ENCODE assay signal across 2 cellular contexts in the genomic region with DNA sequence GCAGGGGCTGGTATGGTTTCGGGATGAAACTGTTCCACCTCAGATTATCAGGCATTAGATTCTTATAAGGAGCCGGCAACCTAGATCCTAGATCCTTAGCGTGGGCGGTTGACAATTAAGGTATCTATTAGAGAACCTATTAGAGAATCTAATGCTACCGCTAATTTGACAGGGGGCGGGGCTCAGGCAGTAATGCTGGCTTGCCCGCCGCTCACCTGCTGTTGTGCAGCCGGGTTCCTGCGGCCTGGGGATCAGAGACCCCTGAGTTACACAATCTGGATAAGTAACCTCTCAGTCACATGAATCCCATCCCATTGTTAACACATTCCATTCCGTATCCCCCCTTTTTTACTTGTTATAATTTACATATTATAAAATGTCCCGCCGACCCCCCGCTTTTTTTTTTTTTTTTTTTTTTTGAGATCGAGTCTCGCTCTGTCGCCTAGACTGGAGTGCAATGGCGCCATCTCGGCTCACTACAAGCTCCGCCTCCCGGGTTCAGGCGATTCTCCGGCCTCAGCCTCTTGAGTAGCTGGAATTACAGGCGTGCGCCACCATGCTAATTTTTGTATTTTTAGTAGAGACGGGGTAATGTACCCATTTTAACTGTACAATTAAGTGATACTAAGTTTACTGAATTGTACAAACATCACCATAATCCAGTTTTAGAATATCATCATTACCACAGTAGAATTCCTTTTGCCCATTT.
TF ChIP-seq lines count a peak whose summit lies in the region.

No MANE protein-coding gene starts in this region.

TF ChIP-seq in GM23338, 12 proteins besides CTCF, POLR2A, EP300 and RAD21:
- no peak for TF ChIP-seq POLR2AphosphoS5 (IDR thresholded peaks at IDR 0.05; ENCODE audit: low read depth)
- no peak for TF ChIP-seq EZH2phosphoT487 (IDR thresholded peaks at IDR 0.05; ENCODE audit: unreplicated experiment)
- no peak for TF ChIP-seq JUNB (IDR thresholded peaks at IDR 0.05; ENCODE audit: unreplicated experiment)
- no peak for TF ChIP-seq STAT1 (IDR thresholded peaks at IDR 0.05; ENCODE audit: unreplicated experiment)
- TF ChIP-seq, protein P1, sequence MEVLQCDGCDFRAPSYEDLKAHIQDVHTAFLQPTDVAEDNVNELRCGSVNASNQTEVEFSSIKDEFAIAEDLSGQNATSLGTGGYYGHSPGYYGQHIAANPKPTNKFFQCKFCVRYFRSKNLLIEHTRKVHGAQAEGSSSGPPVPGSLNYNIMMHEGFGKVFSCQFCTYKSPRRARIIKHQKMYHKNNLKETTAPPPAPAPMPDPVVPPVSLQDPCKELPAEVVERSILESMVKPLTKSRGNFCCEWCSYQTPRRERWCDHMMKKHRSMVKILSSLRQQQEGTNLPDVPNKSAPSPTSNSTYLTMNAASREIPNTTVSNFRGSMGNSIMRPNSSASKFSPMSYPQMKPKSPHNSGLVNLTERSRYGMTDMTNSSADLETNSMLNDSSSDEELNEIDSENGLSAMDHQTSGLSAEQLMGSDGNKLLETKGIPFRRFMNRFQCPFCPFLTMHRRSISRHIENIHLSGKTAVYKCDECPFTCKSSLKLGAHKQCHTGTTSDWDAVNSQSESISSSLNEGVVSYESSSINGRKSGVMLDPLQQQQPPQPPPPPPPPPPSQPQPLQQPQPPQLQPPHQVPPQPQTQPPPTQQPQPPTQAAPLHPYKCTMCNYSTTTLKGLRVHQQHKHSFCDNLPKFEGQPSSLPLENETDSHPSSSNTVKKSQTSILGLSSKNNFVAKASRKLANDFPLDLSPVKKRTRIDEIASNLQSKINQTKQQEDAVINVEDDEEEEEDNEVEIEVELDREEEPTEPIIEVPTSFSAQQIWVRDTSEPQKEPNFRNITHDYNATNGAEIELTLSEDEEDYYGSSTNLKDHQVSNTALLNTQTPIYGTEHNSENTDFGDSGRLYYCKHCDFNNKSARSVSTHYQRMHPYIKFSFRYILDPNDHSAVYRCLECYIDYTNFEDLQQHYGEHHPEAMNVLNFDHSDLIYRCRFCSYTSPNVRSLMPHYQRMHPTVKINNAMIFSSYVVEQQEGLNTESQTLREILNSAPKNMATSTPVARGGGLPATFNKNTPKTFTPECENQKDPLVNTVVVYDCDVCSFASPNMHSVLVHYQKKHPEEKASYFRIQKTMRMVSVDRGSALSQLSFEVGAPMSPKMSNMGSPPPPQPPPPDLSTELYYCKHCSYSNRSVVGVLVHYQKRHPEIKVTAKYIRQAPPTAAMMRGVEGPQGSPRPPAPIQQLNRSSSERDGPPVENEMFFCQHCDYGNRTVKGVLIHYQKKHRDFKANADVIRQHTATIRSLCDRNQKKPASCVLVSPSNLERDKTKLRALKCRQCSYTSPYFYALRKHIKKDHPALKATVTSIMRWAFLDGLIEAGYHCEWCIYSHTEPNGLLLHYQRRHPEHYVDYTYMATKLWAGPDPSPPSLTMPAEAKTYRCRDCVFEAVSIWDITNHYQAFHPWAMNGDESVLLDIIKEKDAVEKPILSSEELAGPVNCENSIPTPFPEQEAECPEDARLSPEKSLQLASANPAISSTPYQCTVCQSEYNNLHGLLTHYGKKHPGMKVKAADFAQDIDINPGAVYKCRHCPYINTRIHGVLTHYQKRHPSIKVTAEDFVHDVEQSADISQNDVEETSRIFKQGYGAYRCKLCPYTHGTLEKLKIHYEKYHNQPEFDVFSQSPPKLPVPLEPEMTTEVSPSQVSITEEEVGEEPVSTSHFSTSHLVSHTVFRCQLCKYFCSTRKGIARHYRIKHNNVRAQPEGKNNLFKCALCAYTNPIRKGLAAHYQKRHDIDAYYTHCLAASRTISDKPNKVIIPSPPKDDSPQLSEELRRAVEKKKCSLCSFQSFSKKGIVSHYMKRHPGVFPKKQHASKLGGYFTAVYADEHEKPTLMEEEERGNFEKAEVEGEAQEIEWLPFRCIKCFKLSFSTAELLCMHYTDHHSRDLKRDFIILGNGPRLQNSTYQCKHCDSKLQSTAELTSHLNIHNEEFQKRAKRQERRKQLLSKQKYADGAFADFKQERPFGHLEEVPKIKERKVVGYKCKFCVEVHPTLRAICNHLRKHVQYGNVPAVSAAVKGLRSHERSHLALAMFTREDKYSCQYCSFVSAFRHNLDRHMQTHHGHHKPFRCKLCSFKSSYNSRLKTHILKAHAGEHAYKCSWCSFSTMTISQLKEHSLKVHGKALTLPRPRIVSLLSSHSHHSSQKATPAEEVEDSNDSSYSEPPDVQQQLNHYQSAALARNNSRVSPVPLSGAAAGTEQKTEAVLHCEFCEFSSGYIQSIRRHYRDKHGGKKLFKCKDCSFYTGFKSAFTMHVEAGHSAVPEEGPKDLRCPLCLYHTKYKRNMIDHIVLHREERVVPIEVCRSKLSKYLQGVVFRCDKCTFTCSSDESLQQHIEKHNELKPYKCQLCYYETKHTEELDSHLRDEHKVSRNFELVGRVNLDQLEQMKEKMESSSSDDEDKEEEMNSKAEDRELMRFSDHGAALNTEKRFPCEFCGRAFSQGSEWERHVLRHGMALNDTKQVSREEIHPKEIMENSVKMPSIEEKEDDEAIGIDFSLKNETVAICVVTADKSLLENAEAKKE (CRISPR knock-in tag; IDR thresholded peaks at IDR 0.05): no peak

TF ChIP-seq in SK-N-SH, 30 proteins besides CTCF, POLR2A, EP300 and RAD21:
- TF ChIP-seq, protein P2, sequence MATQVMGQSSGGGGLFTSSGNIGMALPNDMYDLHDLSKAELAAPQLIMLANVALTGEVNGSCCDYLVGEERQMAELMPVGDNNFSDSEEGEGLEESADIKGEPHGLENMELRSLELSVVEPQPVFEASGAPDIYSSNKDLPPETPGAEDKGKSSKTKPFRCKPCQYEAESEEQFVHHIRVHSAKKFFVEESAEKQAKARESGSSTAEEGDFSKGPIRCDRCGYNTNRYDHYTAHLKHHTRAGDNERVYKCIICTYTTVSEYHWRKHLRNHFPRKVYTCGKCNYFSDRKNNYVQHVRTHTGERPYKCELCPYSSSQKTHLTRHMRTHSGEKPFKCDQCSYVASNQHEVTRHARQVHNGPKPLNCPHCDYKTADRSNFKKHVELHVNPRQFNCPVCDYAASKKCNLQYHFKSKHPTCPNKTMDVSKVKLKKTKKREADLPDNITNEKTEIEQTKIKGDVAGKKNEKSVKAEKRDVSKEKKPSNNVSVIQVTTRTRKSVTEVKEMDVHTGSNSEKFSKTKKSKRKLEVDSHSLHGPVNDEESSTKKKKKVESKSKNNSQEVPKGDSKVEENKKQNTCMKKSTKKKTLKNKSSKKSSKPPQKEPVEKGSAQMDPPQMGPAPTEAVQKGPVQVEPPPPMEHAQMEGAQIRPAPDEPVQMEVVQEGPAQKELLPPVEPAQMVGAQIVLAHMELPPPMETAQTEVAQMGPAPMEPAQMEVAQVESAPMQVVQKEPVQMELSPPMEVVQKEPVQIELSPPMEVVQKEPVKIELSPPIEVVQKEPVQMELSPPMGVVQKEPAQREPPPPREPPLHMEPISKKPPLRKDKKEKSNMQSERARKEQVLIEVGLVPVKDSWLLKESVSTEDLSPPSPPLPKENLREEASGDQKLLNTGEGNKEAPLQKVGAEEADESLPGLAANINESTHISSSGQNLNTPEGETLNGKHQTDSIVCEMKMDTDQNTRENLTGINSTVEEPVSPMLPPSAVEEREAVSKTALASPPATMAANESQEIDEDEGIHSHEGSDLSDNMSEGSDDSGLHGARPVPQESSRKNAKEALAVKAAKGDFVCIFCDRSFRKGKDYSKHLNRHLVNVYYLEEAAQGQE (IDR thresholded peaks at IDR 0.05; ENCODE audit: low read depth, low read length): no peak
- TF ChIP-seq RCOR1 (IDR thresholded peaks at IDR 0.05; ENCODE audit: low read length) (no peak), YY1 (IDR thresholded peaks at IDR 0.05; ENCODE audit: low read depth) (no peak)
